Comparison of ENCODE assay signal across 8 cellular contexts in genomic region chr4:154741877-154742851, GRCh38.
DNase-seq lines count a peak whose midpoint lies in the region; ATAC-seq lines count a peak whose summit lies in the region.

No MANE protein-coding gene starts in this region.

- peak; percentile 26 for DNase-seq in COLO668 (lab: John Stamatoyannopoulos, UW; ENCODE audit: unreplicated experiment)
- DNase-seq in NCI-H69 (lab: John Stamatoyannopoulos, UW): peak; percentile 3
- peak; percentile 18 for DNase-seq in globus pallidus (ENCODE audit: low spot score)
- DNase-seq in pons (ENCODE audit: low spot score): peak; percentile 36
- DNase-seq in NCI-H2029 (lab: John Stamatoyannopoulos, UW): no peak
- no peak for DNase-seq in NCI-H187 (lab: John Stamatoyannopoulos, UW)

- no peak for ATAC-seq in GM21367 (IDR thresholded peaks at IDR 0.05; ENCODE audit: unreplicated experiment)
- no peak for ATAC-seq in GM18873 (IDR thresholded peaks at IDR 0.05; ENCODE audit: low FRiP score, unreplicated experiment)

Comparison
In these comparisons a context has a peak if more than half of its experiments do, and no peak if none do; other contexts are left out.
1. DNase-seq: peak in COLO668 (single experiment), NCI-H69 (single experiment), globus pallidus (single experiment) and pons (single experiment); none in NCI-H2029 (single experiment) and NCI-H187 (0 of 2).